In the genomic region with DNA sequence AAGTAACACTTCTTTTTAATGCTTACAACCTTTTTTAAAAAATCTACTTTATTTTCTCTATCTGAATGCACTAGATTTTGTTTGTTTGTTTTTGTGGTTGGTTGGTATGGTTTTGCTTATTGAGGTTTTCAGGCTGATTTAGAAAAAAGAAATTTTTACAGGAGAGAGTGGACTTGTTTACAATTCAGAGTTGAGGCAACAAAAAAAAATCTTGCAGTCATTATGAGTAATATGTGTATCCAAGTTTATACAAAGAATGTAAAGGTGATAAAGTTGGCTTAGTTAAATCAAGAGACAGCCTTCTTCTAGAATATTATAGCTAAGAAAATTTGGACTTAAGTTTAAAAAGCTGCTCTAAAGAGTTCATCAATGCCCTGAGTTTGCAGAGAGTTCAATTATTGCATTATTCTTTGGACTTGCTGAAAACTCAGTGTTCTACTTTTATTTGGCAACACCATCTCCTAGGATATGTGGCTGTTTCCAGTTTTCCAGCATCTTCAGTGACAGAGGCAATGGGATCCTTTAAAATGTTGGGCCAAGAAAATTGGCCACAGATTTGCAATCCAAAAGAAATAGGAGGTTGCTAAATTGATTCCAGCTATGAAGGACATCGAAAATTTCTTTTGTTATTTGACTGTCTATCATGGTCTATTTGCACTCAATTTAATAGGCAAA, we compare ENCODE assay signal across 22 cellular contexts. TPM values are rescaled to one million over a fixed set of nuclear protein-coding genes. Genes with fewer than 3 reads are reported as not detected.
DNase-seq lines count a peak whose midpoint lies in the region; ATAC-seq and TF ChIP-seq lines count a peak whose summit lies in the region.
"Had no signal": no experiment of that assay in that cellular context is flagged by ENCODE, and none has a peak within 500 bp of the region (broad histone marks: within the 10 kb centered on the region; RNA-seq: fewer than 3 reads in every experiment).

No MANE protein-coding gene starts in this region.

- intact Hi-C loops in Right ventricle myocardium superior (cut with DNase I) (no loop called here), cardiac septum (cut with DNase I) (no loop called here)

- peak overlapping the region; percentile 20 for H3K9ac ChIP-seq in adipocyte (ENCODE audit: low read length)

- no peaks in the 10 kb centered on the region for H3K36me3 Mint-ChIP-seq in progenitor cell of endocrine pancreas (ENCODE audit: insufficient read depth)
- H3K36me3 Mint-ChIP-seq: IgD-negative memory B cell had no signal

- H3K4me1 ChIP-seq in adipocyte (ENCODE audit: control insufficient read depth, insufficient read depth, low read length), result peaks cover 28% of the 10 kb centered on the region
- H3K4me1 ChIP-seq: SJCRH30 had no signal

- TF ChIP-seq CTCF in progenitor cell of endocrine pancreas (IDR thresholded peaks at IDR 0.05; ENCODE audit: unreplicated experiment), result no peak

- H3K27me3 Mint-ChIP-seq in progenitor cell of endocrine pancreas, result no peaks in the 10 kb centered on the region
- H3K27me3 Mint-ChIP-seq: B cell, IgD-negative memory B cell had no signal

- no peak overlapping the region for H3K4me3 Mint-ChIP-seq in progenitor cell of endocrine pancreas (ENCODE audit: low read depth)
- H3K4me3 Mint-ChIP-seq: B cell, IgD-negative memory B cell had no signal

- no peak for DNase-seq in Right ventricle myocardium superior
- DNase-seq in cardiac septum (ENCODE audit: low spot score), result no peak
- DNase-seq in adipocyte (ENCODE audit: low read depth), result no peak
- peak; percentile 27 for DNase-seq in globus pallidus (ENCODE audit: low spot score)
- no peak for DNase-seq in activated effector memory CD4-positive, alpha-beta T cell treated with anti-CD3 and anti-CD28 coated beads, Interleukin-2, amount 50 U/mL, for 16 hours
- DNase-seq in progenitor cell of endocrine pancreas (ENCODE audit: low spot score, unreplicated experiment), result no peak
- DNase-seq in UCSD-AML1 (lab: John Stamatoyannopoulos, UW; ENCODE audit: unreplicated experiment), result no peak
- DNase-seq: 8988T, DMS 273 treated with DMSO at 0.1 percent for 48 hours, DND-41, HCEC 1CT, Karpas-422, MM.1S, NCI-H1105, NCI-H1694, NCI-H2107, NCI-H510A treated with DMSO at 0.1 percent for 48 hours, PC-9, SJCRH30 had no signal

- ATAC-seq in Right ventricle myocardium superior (ENCODE audit: poor library complexity) (peak; percentile 66), GM18858 (IDR thresholded peaks at IDR 0.05; ENCODE audit: unreplicated experiment) (no peak)

- H3K36me3 ChIP-seq in adipocyte (ENCODE audit: control insufficient read depth, insufficient read depth, low read length, severe bottlenecking), result no peaks in the 10 kb centered on the region
- H3K36me3 ChIP-seq: SJCRH30 had no signal

- H3K9me3 Mint-ChIP-seq in progenitor cell of endocrine pancreas (ENCODE audit: low read depth), result no peaks in the 10 kb centered on the region

- no peaks in the 10 kb centered on the region for H3K27me3 ChIP-seq in adipocyte (replicated peaks; ENCODE audit: control insufficient read depth, insufficient read depth, low read length)

- no peak overlapping the region for H3K27ac Mint-ChIP-seq in progenitor cell of endocrine pancreas
- H3K27ac Mint-ChIP-seq: B cell, IgD-negative memory B cell had no signal

- no peak overlapping the region for H3K4me3 ChIP-seq in adipocyte (ENCODE audit: low read length)
- H3K4me3 ChIP-seq: PC-9, SJCRH30 had no signal

- no peaks in the 10 kb centered on the region for H3K4me1 Mint-ChIP-seq in progenitor cell of endocrine pancreas (ENCODE audit: low read depth)
- H3K4me1 Mint-ChIP-seq: B cell, IgD-negative memory B cell had no signal

- H3K9me3 ChIP-seq in adipocyte (ENCODE audit: control insufficient read depth, low read length), result no peaks in the 10 kb centered on the region
- H3K9me3 ChIP-seq: SJCRH30 had no signal

RNA-seq across cellular contexts. Expression of gene STK32A, which starts 10.7 kb away (rescaled TPM):
- total RNA-seq in Right ventricle myocardium superior, result 1.1 TPM
- total RNA-seq in cardiac septum, result 0.92 TPM
- 1.3 and 2.4 TPM in 2 replicates for total RNA-seq in progenitor cell of endocrine pancreas
- total RNA-seq: B cell, PC-9 had no signal
